ENCODE assay signal across 20 cellular contexts in the genomic region with DNA sequence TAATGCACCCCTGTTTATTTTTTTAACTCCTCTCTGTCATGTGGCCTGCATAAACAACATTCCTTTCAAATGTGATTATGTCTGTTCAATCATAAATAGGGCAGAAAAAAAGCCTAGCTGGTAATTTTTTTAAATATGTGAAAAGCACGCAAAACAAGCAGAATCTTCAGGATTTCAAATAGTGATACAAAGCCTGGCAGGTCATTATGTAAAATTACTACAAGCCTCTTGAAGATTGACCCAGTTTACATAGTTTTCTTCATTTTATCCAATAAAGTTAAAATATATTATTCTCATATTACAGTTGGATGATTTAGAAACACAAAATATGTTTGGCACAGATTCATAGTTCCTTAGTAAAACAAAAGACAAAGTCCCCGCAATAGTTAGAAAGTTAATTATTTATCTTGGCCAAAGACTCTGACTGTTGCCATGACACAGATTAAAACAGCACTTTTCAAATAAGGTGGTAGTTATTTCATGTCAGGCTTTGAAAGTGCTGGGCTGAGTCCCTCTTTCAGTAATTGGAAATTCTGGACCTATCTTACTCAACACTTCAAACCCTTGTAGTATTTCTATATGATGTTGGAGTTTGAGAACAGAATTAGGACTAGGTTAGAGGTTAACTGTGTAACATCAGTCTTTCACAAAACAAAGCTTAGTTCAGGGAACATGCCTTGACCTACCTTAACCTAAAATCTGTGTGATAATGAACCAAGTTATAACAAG.
DNase-seq lines count a peak whose midpoint lies in the region; ATAC-seq and TF ChIP-seq lines count a peak whose summit lies in the region.
"Had no signal": no experiment of that assay in that cellular context is flagged by ENCODE, and none has a peak within 500 bp of the region (broad histone marks: within the 10 kb centered on the region; RNA-seq: fewer than 3 reads in every experiment).

No MANE protein-coding gene starts in this region.

- POLR2A ChIA-PET in BJ (lab: Charles Lee) = no interaction called here

- no peak overlapping the region for H3K27ac ChIP-seq in stomach
- H3K27ac ChIP-seq: cardiac muscle cell, spleen, suprapubic skin had no signal

- H3K27me3 ChIP-seq in BJ (ENCODE audit: control insufficient read depth, insufficient read depth, low read length) (no peaks in the 10 kb centered on the region), stomach (no peaks in the 10 kb centered on the region)
- H3K27me3 ChIP-seq: cardiac muscle cell, spleen, suprapubic skin had no signal

- peaks cover 1% of the 10 kb centered on the region for H3K9me3 Mint-ChIP-seq in activated naive CD4-positive, alpha-beta T cell treated with anti-CD3 and anti-CD28 coated beads for 36 hours

- H3K4me1 ChIP-seq in stomach = no peaks in the 10 kb centered on the region
- H3K4me1 ChIP-seq: spleen, suprapubic skin had no signal

- no peak for TF ChIP-seq POLR2A in stomach (IDR thresholded peaks at IDR 0.05)

- H3K27me3 Mint-ChIP-seq in activated naive CD4-positive, alpha-beta T cell treated with anti-CD3 and anti-CD28 coated beads for 36 hours (ENCODE audit: low read depth) = no peaks in the 10 kb centered on the region

- H3K4me1 Mint-ChIP-seq in activated naive CD4-positive, alpha-beta T cell treated with anti-CD3 and anti-CD28 coated beads for 36 hours (ENCODE audit: low read depth) = no peaks in the 10 kb centered on the region

- DNase-seq in BJ (ENCODE audit: low read depth) = peak; percentile 5
- peak; percentile 15 for DNase-seq in M059J (ENCODE audit: low read depth)
- peak; percentile 17 for DNase-seq in fibroblast of villous mesenchyme (ENCODE audit: low read depth)
- peak; percentile 49 for DNase-seq in myocyte (ENCODE audit: low read depth)
- DNase-seq in stomach = no peak
- no peak for DNase-seq in NCI-H69 (lab: John Stamatoyannopoulos, UW)
- no peak for DNase-seq in activated naive CD4-positive, alpha-beta T cell treated with anti-CD3 and anti-CD28 coated beads for 36 hours
- DNase-seq: activated CD4-positive, CD25-positive, alpha-beta regulatory T cell treated with anti-CD3 and anti-CD28 coated beads, Interleukin-2, amount 50 U/mL, for 72 hours; CD8-positive, alpha-beta memory T cell; glutamatergic neuron; natural killer cell; NCI-H1105 treated with DMSO at 0.1 percent for 48 hours; NCI-H2081 treated with DMSO at 0.1 percent for 48 hours; NCI-H524; spleen had no signal

- no peak overlapping the region for H3K27ac Mint-ChIP-seq in activated naive CD4-positive, alpha-beta T cell treated with anti-CD3 and anti-CD28 coated beads for 36 hours
- H3K27ac Mint-ChIP-seq: activated T-helper 1 cell treated with anti-CD3 and anti-CD28 coated beads, Interleukin-12 subunit alpha, Interleukin-12 subunit beta, Interleukin-2, Interleukin-4 antibody, amounts not matched to agents 30 ng/mL and 10 ng/mL and 1 ng/mL, durations not matched to agents 14 hours and 24 hours and 36 hours; CD8-positive, alpha-beta memory T cell; natural killer cell had no signal

- H3K4me3 Mint-ChIP-seq in activated naive CD4-positive, alpha-beta T cell treated with anti-CD3 and anti-CD28 coated beads for 36 hours = no peak overlapping the region
- H3K4me3 Mint-ChIP-seq: activated T-helper 1 cell treated with anti-CD3 and anti-CD28 coated beads, Interleukin-12 subunit alpha, Interleukin-12 subunit beta, Interleukin-2, Interleukin-4 antibody, amounts not matched to agents 30 ng/mL and 10 ng/mL and 1 ng/mL, durations not matched to agents 14 hours and 24 hours and 36 hours; CD8-positive, alpha-beta memory T cell; natural killer cell had no signal

- H3K4me3 ChIP-seq in BJ (ENCODE audit: low read depth, low read length) (no peak overlapping the region), fibroblast of villous mesenchyme (ENCODE audit: low read depth, low read length) (no peak overlapping the region), stomach (no peak overlapping the region)
- H3K4me3 ChIP-seq: cardiac muscle cell, spleen, suprapubic skin had no signal

- ATAC-seq in GM19324 (IDR thresholded peaks at IDR 0.05; ENCODE audit: low FRiP score, unreplicated experiment) = no peak
- ATAC-seq: esophagus mucosa, natural killer cell had no signal

- no peaks in the 10 kb centered on the region for H3K36me3 Mint-ChIP-seq in activated naive CD4-positive, alpha-beta T cell treated with anti-CD3 and anti-CD28 coated beads for 36 hours (ENCODE audit: low read depth)
- H3K36me3 Mint-ChIP-seq: CD8-positive, alpha-beta memory T cell had no signal

- CTCF ChIA-PET in BJ (lab: Yijun Ruan, JAX) = no interaction called here
- CTCF ChIA-PET in activated naive CD4-positive, alpha-beta T cell treated with anti-CD3 and anti-CD28 coated beads for 36 hours (lab: Charles Lee) = no interaction called here

- no peaks in the 10 kb centered on the region for H3K36me3 ChIP-seq in BJ (ENCODE audit: control insufficient read depth, insufficient read depth, low read length)
- H3K36me3 ChIP-seq in stomach = no peaks in the 10 kb centered on the region
- H3K36me3 ChIP-seq: cardiac muscle cell, spleen, suprapubic skin had no signal

- 28 to 40% (median 34%) methylated on average over 2 of the region's 2 CpGs for WGBS in stomach, 5 donors

- TF ChIP-seq CTCF in BJ (IDR thresholded peaks at IDR 0.05; ENCODE audit: insufficient read depth, low read depth, low read length) (no peak), fibroblast of villous mesenchyme (IDR thresholded peaks at IDR 0.05; ENCODE audit: insufficient read depth, low read depth, low read length) (no peak), stomach (IDR thresholded peaks at IDR 0.05) (no peak)

- no peaks in the 10 kb centered on the region for H3K9me3 ChIP-seq in stomach
- H3K9me3 ChIP-seq: suprapubic skin had no signal

- intact Hi-C loops in stomach (cut with DNase I; ENCODE audit: low total_unique reads) = no loop called here
- intact Hi-C loops in activated naive CD4-positive, alpha-beta T cell treated with anti-CD3 and anti-CD28 coated beads for 36 hours (cut with micrococcal nuclease) = no loop called here

- TF ChIP-seq EP300 in stomach (IDR thresholded peaks at IDR 0.05) = no peak

Comparison
In these comparisons a context has a peak if more than half of its experiments do, and no peak if none do; other contexts are left out.
1. DNase-seq: peak in BJ (single experiment), M059J (single experiment), fibroblast of villous mesenchyme (single experiment) and myocyte (single experiment); none in stomach (single experiment), NCI-H69 (single experiment) and activated naive CD4-positive, alpha-beta T cell treated with anti-CD3 and anti-CD28 coated beads for 36 hours (single experiment).